ENCODE assay signal across 14 cellular contexts in the genomic region with DNA sequence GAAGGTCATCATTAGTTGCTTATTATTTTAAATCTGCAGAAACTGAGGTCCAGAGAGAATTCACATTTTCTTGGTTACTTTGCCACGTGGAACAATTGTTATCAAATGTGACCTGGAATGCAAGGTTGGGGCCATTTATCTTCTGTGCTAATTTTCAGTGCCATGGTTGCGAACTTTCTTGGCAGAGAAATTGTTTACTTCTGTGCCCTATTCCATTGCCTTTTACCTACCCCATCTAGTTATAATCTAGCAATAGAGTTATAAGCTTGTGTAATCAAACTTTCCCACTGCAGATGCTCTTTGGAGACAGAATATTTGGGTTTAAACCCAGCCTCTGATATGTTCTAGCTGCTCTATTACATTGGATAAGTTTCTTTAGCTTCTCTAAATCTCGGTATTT.
DNase-seq lines count a peak whose midpoint lies in the region; ATAC-seq and TF ChIP-seq lines count a peak whose summit lies in the region.
"Had no signal": no experiment of that assay in that cellular context is flagged by ENCODE, and none has a peak within 500 bp of the region (broad histone marks: within the 10 kb centered on the region; RNA-seq: fewer than 3 reads in every experiment).

No MANE protein-coding gene starts in this region.

- no peaks in the 10 kb centered on the region for H3K36me3 ChIP-seq in CD4-positive, CD25-positive, alpha-beta regulatory T cell (ENCODE audit: control insufficient read depth, insufficient read depth, low read length)
- H3K36me3 ChIP-seq in left ventricle myocardium inferior: no peaks in the 10 kb centered on the region
- no peaks in the 10 kb centered on the region for H3K36me3 ChIP-seq in effector memory CD4-positive, alpha-beta T cell (ENCODE audit: control insufficient read depth, insufficient read depth, low read length)
- H3K36me3 ChIP-seq: MG63 had no signal

- no peak for ATAC-seq in CD4-positive, CD25-positive, alpha-beta regulatory T cell (ENCODE audit: low read depth in 2 of 2)
- no peak for ATAC-seq in T-cell (replicated peaks in 1 of 4)
- peak; percentile 21 for ATAC-seq in sciatic nerve
- ATAC-seq: HCT116 had no signal

- H3K27ac Mint-ChIP-seq in CD4-positive, CD25-positive, alpha-beta regulatory T cell: peak overlapping the region in 2 of 3 donors; percentile 29 to 33
- no peak overlapping the region for H3K27ac Mint-ChIP-seq in T-cell
- no peak overlapping the region for H3K27ac Mint-ChIP-seq in nephron progenitor cell

- no peak for TF ChIP-seq CTCF in left ventricle myocardium inferior (IDR thresholded peaks at IDR 0.05; ENCODE audit: borderline replicate concordance)
- TF ChIP-seq CTCF in nephron progenitor cell (IDR thresholded peaks at IDR 0.05): no peak

- H3K27me3 ChIP-seq in CD4-positive, CD25-positive, alpha-beta regulatory T cell (ENCODE audit: control insufficient read depth, insufficient read depth, low read length): no peaks in the 10 kb centered on the region
- H3K27me3 ChIP-seq in left ventricle myocardium inferior (ENCODE audit: low read depth): no peaks in the 10 kb centered on the region
- no peaks in the 10 kb centered on the region for H3K27me3 ChIP-seq in effector memory CD4-positive, alpha-beta T cell (replicated peaks; ENCODE audit: control insufficient read depth, insufficient read depth, low read length, poor library complexity, severe bottlenecking)
- H3K27me3 ChIP-seq: MG63 had no signal

- no peaks in the 10 kb centered on the region for H3K36me3 Mint-ChIP-seq in CD4-positive, CD25-positive, alpha-beta regulatory T cell
- H3K36me3 Mint-ChIP-seq in T-cell: peaks cover 10% of the 10 kb centered on the region
- H3K36me3 Mint-ChIP-seq in nephron progenitor cell (ENCODE audit: low read depth): no peaks in the 10 kb centered on the region

- H3K27me3 Mint-ChIP-seq in CD4-positive, CD25-positive, alpha-beta regulatory T cell: no peaks in the 10 kb centered on the region
- H3K27me3 Mint-ChIP-seq in T-cell (no peaks in the 10 kb centered on the region), nephron progenitor cell (ENCODE audit: low read depth, poor library complexity) (no peaks in the 10 kb centered on the region)

- CTCF ChIA-PET in T-cell (lab: Charles Lee): interaction anchor here in 1 of 2 donors (0.9 to 1.1 kb wide), 2 partner anchors 652 to 657 kb away, joined by 3 to 4 read pairs; partner anchors contain the start of gene BCL6

- peak overlapping the region in 3 of 4 donors; percentile 40 to 76 (median 76) for H3K4me3 Mint-ChIP-seq in CD4-positive, CD25-positive, alpha-beta regulatory T cell
- H3K4me3 Mint-ChIP-seq in T-cell: peak overlapping the region in 2 of 3 donors; percentile 56 to 68
- no peak overlapping the region for H3K4me3 Mint-ChIP-seq in nephron progenitor cell

- intact Hi-C loops in left ventricle myocardium inferior (cut with micrococcal nuclease): no loop called here
- intact Hi-C loops in sciatic nerve (cut with DNase I): no loop called here

- H3K4me1 ChIP-seq in CD4-positive, CD25-positive, alpha-beta regulatory T cell (ENCODE audit: control insufficient read depth, insufficient read depth, low read length, poor library complexity, severe bottlenecking): peaks cover 7% of the 10 kb centered on the region
- peaks cover 64% of the 10 kb centered on the region for H3K4me1 ChIP-seq in left ventricle myocardium inferior
- no peaks in the 10 kb centered on the region for H3K4me1 ChIP-seq in effector memory CD4-positive, alpha-beta T cell (ENCODE audit: control insufficient read depth, insufficient read depth, low read length, poor library complexity, severe bottlenecking)

- peaks cover 0 to 5% (median 0%) of the 10 kb centered on the region in 7 donors for H3K9me3 Mint-ChIP-seq in CD4-positive, CD25-positive, alpha-beta regulatory T cell
- H3K9me3 Mint-ChIP-seq in T-cell (peaks cover 0 to 5% (median 0%) of the 10 kb centered on the region in 3 donors), nephron progenitor cell (no peaks in the 10 kb centered on the region)
- H3K9me3 Mint-ChIP-seq: activated naive CD4-positive, alpha-beta T cell treated with anti-CD3 and anti-CD28 coated beads, Interleukin-2, amount 50 U/mL, for 72 hours had no signal

- DNase-seq in CD4-positive, CD25-positive, alpha-beta regulatory T cell: no peak
- DNase-seq in T-cell (no peak), left ventricle myocardium inferior (no peak), sciatic nerve (ENCODE audit: low spot score) (no peak), nephron progenitor cell (no peak), NOMO-1 treated with dmso at 0.1 percent for 144 hours (lab: John Stamatoyannopoulos, UW; ENCODE audit: unreplicated experiment) (no peak)
- DNase-seq in activated CD8-positive, alpha-beta memory T cell treated with anti-CD3 and anti-CD28 coated beads, Interleukin-2, amount 50 U/mL, for 48 hours: no peak
- DNase-seq in effector memory CD4-positive, alpha-beta T cell: no peak
- DNase-seq: effector CD4-positive, alpha-beta T cell; kidney glomerular epithelial cell; MG63; occipital lobe had no signal

- H3K9me3 ChIP-seq in CD4-positive, CD25-positive, alpha-beta regulatory T cell (ENCODE audit: control insufficient read depth in 2 of 2, low read length in 2 of 2): no peaks in the 10 kb centered on the region
- no peaks in the 10 kb centered on the region for H3K9me3 ChIP-seq in left ventricle myocardium inferior (replicated peaks)
- H3K9me3 ChIP-seq in effector memory CD4-positive, alpha-beta T cell (ENCODE audit: control insufficient read depth, low read length): no peaks in the 10 kb centered on the region
- H3K9me3 ChIP-seq: MG63 had no signal

- peak overlapping the region; percentile 34 for H3K4me3 ChIP-seq in CD4-positive, CD25-positive, alpha-beta regulatory T cell (ENCODE audit: low read depth, low read length)
- H3K4me3 ChIP-seq in left ventricle myocardium inferior: peak overlapping the region; percentile 52
- no peak overlapping the region for H3K4me3 ChIP-seq in effector memory CD4-positive, alpha-beta T cell (ENCODE audit: insufficient read depth, low read depth, low read length, poor library complexity, severe bottlenecking)
- H3K4me3 ChIP-seq: MG63 had no signal

- H3K4me1 Mint-ChIP-seq in CD4-positive, CD25-positive, alpha-beta regulatory T cell: peaks cover 19 to 45% (median 33%) of the 10 kb centered on the region in 4 donors
- H3K4me1 Mint-ChIP-seq in T-cell: peaks cover 28 to 57% (median 40%) of the 10 kb centered on the region in 3 donors
- peaks cover 29% of the 10 kb centered on the region for H3K4me1 Mint-ChIP-seq in nephron progenitor cell

- no peak overlapping the region for H3K27ac ChIP-seq in CD4-positive, CD25-positive, alpha-beta regulatory T cell (ENCODE audit: insufficient read depth, low read length, poor library complexity, severe bottlenecking)
- peak overlapping the region; percentile 84 for H3K27ac ChIP-seq in left ventricle myocardium inferior (replicated peaks)
- H3K27ac ChIP-seq in effector memory CD4-positive, alpha-beta T cell (ENCODE audit: insufficient read depth, low read length, poor library complexity, severe bottlenecking): no peak overlapping the region

- POLR2A ChIA-PET in T-cell (lab: Charles Lee): no interaction called here

Comparison
In these comparisons a context has a peak if more than half of its experiments do, and no peak if none do; other contexts are left out.
1. H3K27ac Mint-ChIP-seq: peak in CD4-positive, CD25-positive, alpha-beta regulatory T cell (2 of 3); none in T-cell (0 of 2) and nephron progenitor cell (single experiment).